Comparison of ENCODE assay signal across 16 cellular contexts in the genomic region with DNA sequence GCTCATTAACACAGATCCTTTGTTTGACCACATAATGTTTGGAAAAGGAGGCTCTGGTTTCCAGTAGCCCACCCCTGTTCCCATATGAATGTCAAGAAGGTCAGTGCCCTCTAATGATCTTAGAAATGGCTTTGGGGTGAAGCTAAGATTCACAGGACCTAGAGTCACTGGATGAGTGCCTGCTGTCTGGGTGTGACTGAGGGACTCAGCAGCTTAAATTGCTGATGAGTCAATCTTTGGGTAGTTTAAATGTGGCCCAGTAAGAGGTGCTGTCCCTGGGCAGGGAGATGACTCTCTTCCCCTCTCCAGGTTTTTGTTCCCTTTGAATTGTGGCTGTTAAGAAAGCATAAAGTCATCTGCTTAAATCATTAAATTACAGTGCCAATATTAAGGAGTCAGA. TPM values are rescaled to one million over a fixed set of nuclear protein-coding genes. Genes with fewer than 3 reads are reported as not detected.
"Had no signal": no experiment of that assay in that cellular context is flagged by ENCODE, and none has a peak within 500 bp of the region (broad histone marks: within the 10 kb centered on the region; RNA-seq: fewer than 3 reads in every experiment).

No MANE protein-coding gene starts in this region.

- H3K4me3 ChIP-seq: ovary had no signal

- FAIRE-seq: islet of Langerhans, TTC549 had no signal

- DNase-seq: activated CD4-positive, CD25-positive, alpha-beta regulatory T cell; activated effector memory CD4-positive, alpha-beta T cell treated with anti-CD3 and anti-CD28 coated beads, Interleukin-2, amount 50 U/mL, for 16 hours; activated T-cell treated with anti-CD3 and anti-CD28 coated beads, Interleukin-2, amount 50 U/mL, for 1 hour; amygdala; endodermal cell; foreskin fibroblast; head of caudate nucleus; left ventricle myocardium superior; mesendoderm; ovary; stimulated activated CD4-positive, alpha-beta T cell treated with anti-CD3 and anti-CD28 coated beads, Interleukin-2, amount 100 ng/mL, for 48 hours; stimulated activated naive CD4-positive, alpha-beta T cell treated with Interleukin-2 at 50 U/mL for 16 hours had no signal

- H3K27me3 ChIP-seq: ovary had no signal

- ATAC-seq: left ventricle myocardium superior had no signal

- H3K27ac ChIP-seq: ovary had no signal

- H3K9me3 ChIP-seq: ovary had no signal

- H3K36me3 ChIP-seq: ovary had no signal

RNA-seq across cellular contexts. Expression of a gene that starts 50.6 kb away (rescaled TPM):
- total RNA-seq: dermis microvascular lymphatic vessel endothelial cell had no signal
- polyA plus RNA-seq: neural cell had no signal
